ENCODE assay signal across 18 cellular contexts in genomic region chr19:17006579-17006978, GRCh38. TPM values are rescaled to one million over a fixed set of nuclear protein-coding genes. Genes with fewer than 3 reads are reported as not detected.
A peak's percentile ranks its signal among the peaks of the same experiment; 100 is the strongest.
DNase-seq lines count a peak whose midpoint lies in the region; ATAC-seq, FAIRE-seq and TF ChIP-seq lines count a peak whose summit lies in the region.
"Had no signal": no experiment of that assay in that cellular context is flagged by ENCODE, and none has a peak within 500 bp of the region (broad histone marks: within the 10 kb centered on the region; RNA-seq: fewer than 3 reads in every experiment).

No MANE protein-coding gene starts in this region.

- DNase-seq in HepG2 (ENCODE audit: low spot score) (no peak), right lobe of liver (no peak), neuronal stem cell (ENCODE audit: low spot score) (no peak), H4 (ENCODE audit: low spot score) (no peak), NCI-H2227 treated with DMSO at 0.1 percent for 48 hours (lab: John Stamatoyannopoulos, UW) (no peak), NCI-H146 (lab: John Stamatoyannopoulos, UW) (no peak)
- no peak for DNase-seq in central memory CD8-positive, alpha-beta T cell (ENCODE audit: low spot score in 2 of 2)
- DNase-seq: 8988T; C1 segment of cervical spinal cord; Caco-2; CD8-positive, alpha-beta T cell; DMS153; DND-41; GOT3; H7; HCEC 1CT had no signal

- peaks cover 6% of the 10 kb centered on the region for H3K36me3 Mint-ChIP-seq in central memory CD8-positive, alpha-beta T cell (ENCODE audit: insufficient read depth)
- H3K36me3 Mint-ChIP-seq: CD8-positive, alpha-beta T cell had no signal

- intact Hi-C loops in HepG2 (cut with micrococcal nuclease; ENCODE audit: unreplicated experiment): no loop called here
- intact Hi-C loops in right lobe of liver (cut with DNase I): no loop called here

- H3K9me3 ChIP-seq in HepG2 (ENCODE audit: low read length): no peaks in the 10 kb centered on the region
- H3K9me3 ChIP-seq in right lobe of liver: no peaks in the 10 kb centered on the region
- no peaks in the 10 kb centered on the region for H3K9me3 ChIP-seq in neuronal stem cell (replicated peaks in 1 of 2; ENCODE audit: control insufficient read depth in 2 of 2, insufficient read depth in 1 of 2, low read depth in 1 of 2, low read length in 2 of 2)
- H3K9me3 ChIP-seq: Caco-2 had no signal

- no peak for TF ChIP-seq CTCF in HepG2 (CRISPR knock-in tag; IDR thresholded peaks at IDR 0.05)
- no peak for TF ChIP-seq CTCF in right lobe of liver (IDR thresholded peaks at IDR 0.05)

- no peak overlapping the region for H2BK12ac ChIP-seq in neuronal stem cell (ENCODE audit: low read length)

- no peak for FAIRE-seq in HepG2 (lab: Jason Lieb, UNC)
- FAIRE-seq: G401.6, GM12892 had no signal

- H3K27me3 ChIP-seq in HepG2 (ENCODE audit: control insufficient read depth in 1 of 2, insufficient read depth in 2 of 2, low read length in 2 of 2): peaks cover 4 to 8% of the 10 kb centered on the region in 2 experiments; a peak in 3 of 5 replicates
- H3K27me3 ChIP-seq in right lobe of liver: no peaks in the 10 kb centered on the region
- no peaks in the 10 kb centered on the region for H3K27me3 ChIP-seq in neuronal stem cell (ENCODE audit: control insufficient read depth in 3 of 3, insufficient read depth in 3 of 3, low read depth in 1 of 3, low read length in 3 of 3)

- no peak overlapping the region for H3K27ac ChIP-seq in HepG2 (ENCODE audit: extremely low read length, insufficient read depth, low read length)
- no peak overlapping the region for H3K27ac ChIP-seq in right lobe of liver
- H3K27ac ChIP-seq in neuronal stem cell (replicated peaks; ENCODE audit: low read length): no peak overlapping the region

- no peak overlapping the region for H2BK15ac ChIP-seq in neuronal stem cell (ENCODE audit: low read length)

- BruUV-seq in HepG2 (replicated peaks; lab: Mats Ljungman, UMichigan): no TSS peak

- POLR2A ChIA-PET in HepG2 (lab: Yijun Ruan, JAX): no interaction called here

- H3K79me1 ChIP-seq in neuronal stem cell (ENCODE audit: low read depth, low read length): peaks cover 2% of the 10 kb centered on the region

- TF ChIP-seq EP300 in HepG2 (IDR thresholded peaks at IDR 0.05; ENCODE audit: low read depth in 2 of 2, low read length in 2 of 2) (no peak), HepG2 (CRISPR knock-in tag; IDR thresholded peaks at IDR 0.05; ENCODE audit: borderline replicate concordance) (no peak)

- ATAC-seq in HepG2: no peak
- ATAC-seq in right lobe of liver: no peak
- ATAC-seq in central memory CD8-positive, alpha-beta T cell (replicated peaks; ENCODE audit: extremely low read depth, poor library complexity, severe bottlenecking): no peak
- ATAC-seq: CD8-positive, alpha-beta T cell had no signal

- H3K4me2 ChIP-seq in HepG2 (ENCODE audit: low read depth, low read length) (no peak overlapping the region), neuronal stem cell (ENCODE audit: insufficient read depth, low read length, poor library complexity, severe bottlenecking) (no peak overlapping the region)

- H3K4me1 Mint-ChIP-seq in central memory CD8-positive, alpha-beta T cell: peaks cover 11% of the 10 kb centered on the region

- in situ Hi-C loops in HepG2 (cut with HindIII; ENCODE audit: extremely low pct_ligation_motif_present, low pct_unique_long_range_greater_than_20kb): no loop called here

- H3K9me3 Mint-ChIP-seq in central memory CD8-positive, alpha-beta T cell: no peaks in the 10 kb centered on the region
- H3K9me3 Mint-ChIP-seq: CD8-positive, alpha-beta T cell had no signal

- TF ChIP-seq RAD21 in HepG2 (CRISPR knock-in tag; IDR thresholded peaks at IDR 0.05): no peak

- no peak overlapping the region for H4K91ac ChIP-seq in neuronal stem cell (ENCODE audit: low read depth, low read length, poor library complexity)

- no peak overlapping the region for H2BK120ac ChIP-seq in neuronal stem cell (ENCODE audit: low read depth, low read length)

- H3K23ac ChIP-seq in neuronal stem cell (ENCODE audit: low read depth, low read length, poor library complexity): peak overlapping the region; percentile 73

- no peak overlapping the region for H3K9ac ChIP-seq in HepG2 (ENCODE audit: insufficient read depth, low read depth, low read length)
- no peak overlapping the region for H3K9ac ChIP-seq in neuronal stem cell (ENCODE audit: low read depth, low read length, poor library complexity)

- no peak overlapping the region for H2AK5ac ChIP-seq in neuronal stem cell (ENCODE audit: low read depth, low read length)

- no peak overlapping the region for H2AFZ ChIP-seq in HepG2 (ENCODE audit: low read length)
- no peak overlapping the region for H2AFZ ChIP-seq in neuronal stem cell (ENCODE audit: low read length)

- no peaks in the 10 kb centered on the region for H4K20me1 ChIP-seq in HepG2 (ENCODE audit: insufficient read depth, low read length)

- no peak overlapping the region for H3K4me3 Mint-ChIP-seq in central memory CD8-positive, alpha-beta T cell
- H3K4me3 Mint-ChIP-seq: CD8-positive, alpha-beta T cell had no signal

- CTCF ChIA-PET in HepG2 (lab: Yijun Ruan, JAX; ENCODE audit: low intra/inter-chr PET ratio, low total read pairs): no interaction called here

- H3K4me3 ChIP-seq in HepG2 (replicated peaks in 1 of 3; ENCODE audit: insufficient read depth in 1 of 3, low read depth in 2 of 3, low read length in 3 of 3) (no peak overlapping the region), right lobe of liver (no peak overlapping the region), neuronal stem cell (ENCODE audit: low read length in 2 of 2) (peak overlapping the region in 1 of 2 donors; percentile 43)

- peaks cover 9% of the 10 kb centered on the region for H3K27me3 Mint-ChIP-seq in central memory CD8-positive, alpha-beta T cell

- H3K18ac ChIP-seq in neuronal stem cell (ENCODE audit: low read length): no peak overlapping the region

- H4K8ac ChIP-seq in neuronal stem cell (ENCODE audit: low read depth, low read length): no peak overlapping the region

- H3K36me3 ChIP-seq in HepG2 (replicated peaks in 1 of 2; ENCODE audit: control insufficient read depth in 1 of 2, insufficient read depth in 2 of 2, low read length in 2 of 2): no peaks in the 10 kb centered on the region
- no peaks in the 10 kb centered on the region for H3K36me3 ChIP-seq in right lobe of liver
- peaks cover 3 to 15% of the 10 kb centered on the region in 2 donors for H3K36me3 ChIP-seq in neuronal stem cell (replicated peaks in 1 of 2; ENCODE audit: control insufficient read depth in 2 of 2, insufficient read depth in 2 of 2, low read length in 2 of 2)

- peak overlapping the region; percentile 2 for H3K27ac Mint-ChIP-seq in central memory CD8-positive, alpha-beta T cell (ENCODE audit: low read depth)
- H3K27ac Mint-ChIP-seq: CD8-positive, alpha-beta T cell had no signal

- H3K4me1 ChIP-seq in HepG2 (ENCODE audit: insufficient read depth, low read length): peaks cover 13% of the 10 kb centered on the region
- no peaks in the 10 kb centered on the region for H3K4me1 ChIP-seq in right lobe of liver
- H3K4me1 ChIP-seq in neuronal stem cell (ENCODE audit: control insufficient read depth in 2 of 2, insufficient read depth in 1 of 2, low read depth in 1 of 2, low read length in 2 of 2): no peaks in the 10 kb centered on the region

- H3K79me2 ChIP-seq in HepG2 (ENCODE audit: insufficient read depth, low read length): no peaks in the 10 kb centered on the region

- H3K14ac ChIP-seq in neuronal stem cell (ENCODE audit: low read length): no peak overlapping the region

- no peak overlapping the region for H3K4ac ChIP-seq in neuronal stem cell (ENCODE audit: low read length)

- 6% methylated on average over 3 of the region's 3 CpGs for WGBS in HepG2 (ENCODE audit: low lambda C conversion rate)
- 65% methylated on average over 3 of the region's 3 CpGs for WGBS in right lobe of liver (ENCODE audit: insufficient coverage, low coverage, low lambda C conversion rate, missing lambda C conversion rate)
- no CpG with 5 or more reads among the region's 3 CpGs for WGBS in neuronal stem cell (ENCODE audit: extremely low coverage in 2 of 2, insufficient read length in 2 of 2, insufficient replicate concordance in 1 of 2), 2 donors

- TF ChIP-seq POLR2A in HepG2 (IDR thresholded peaks at IDR 0.05; ENCODE audit: insufficient read depth in 1 of 2, low read depth in 2 of 2, low read length in 2 of 2) (no peak), right lobe of liver (IDR thresholded peaks at IDR 0.05) (no peak)

- H2BK5ac ChIP-seq in neuronal stem cell (ENCODE audit: low read length): no peak overlapping the region

TF ChIP-seq in HepG2, 621 proteins besides CTCF, POLR2A, EP300 and RAD21:
- TF ChIP-seq ZNF430 (CRISPR knock-in tag; IDR thresholded peaks at IDR 0.05) (no peak), KDM2A (CRISPR knock-in tag; IDR thresholded peaks at IDR 0.05; ENCODE audit: borderline replicate concordance, low read depth) (no peak), ZMYM3 (CRISPR knock-in tag; IDR thresholded peaks at IDR 0.05) (0 out of 2 replicates have a peak, but pooled peaks have one; percentile 11)

RNA-seq across cellular contexts. Expression of gene CPAMD8, which starts 20.0 kb away (rescaled TPM):
- 0.28 and 0.29 TPM in 2 replicates for total RNA-seq in HepG2 (2016; rRNA removed; fragmentation: Illumina TruSeq; extraction: Trizol)
- not detected in 2 replicates for total RNA-seq in HepG2 (2016; cell fraction: cytosol; rRNA removed; fragmentation: Illumina TruSeq; extraction: Trizol; ENCODE audit: low read depth)
- total RNA-seq in HepG2 (2016; cell fraction: insoluble cytoplasmic fraction; rRNA removed; fragmentation: Illumina TruSeq; extraction: Trizol): 0.04 and 0.21 TPM in 2 replicates
- total RNA-seq in HepG2 (2016; cell fraction: membrane; rRNA removed; fragmentation: Illumina TruSeq; extraction: Trizol): not detected in 2 replicates
- 0.34 TPM in 2 replicates for total RNA-seq in HepG2 (2016; cell fraction: nucleus; rRNA removed; fragmentation: Illumina TruSeq; extraction: Trizol)
- 0.34 and 0.91 TPM in 2 replicates for polyA plus RNA-seq in HepG2 (2011; rRNA removed)
- polyA plus RNA-seq in HepG2 (2011; cell fraction: cytosol; rRNA removed): 0.21 and 0.35 TPM in 2 replicates
- polyA plus RNA-seq in HepG2 (2011; cell fraction: nucleus; rRNA removed): 1.6 and 2.5 TPM in 2 replicates
- 0.12 and 0.71 TPM in 2 replicates for polyA plus RNA-seq in HepG2 (2012)
- polyA plus RNA-seq in HepG2 (2016; cell fraction: cytosol; fragmentation: Illumina TruSeq; extraction: Trizol; ENCODE audit: low read depth): 0.09 TPM in 1 of 2 replicates, not detected in the other
- polyA plus RNA-seq in HepG2 (2016; cell fraction: insoluble cytoplasmic fraction; fragmentation: Illumina TruSeq; extraction: Trizol; ENCODE audit: low read depth): 0.07 TPM in 1 of 2 replicates, not detected in the other
- polyA plus RNA-seq in HepG2 (2016; cell fraction: membrane; fragmentation: Illumina TruSeq; extraction: Trizol; ENCODE audit: low read depth): 0.26 TPM in 1 of 2 replicates, not detected in the other
- 0.14 and 0.48 TPM in 2 replicates for polyA plus RNA-seq in HepG2 (2016; cell fraction: nucleus; fragmentation: Illumina TruSeq; extraction: Trizol; ENCODE audit: insufficient read depth, low read depth)
- 0.30 and 0.94 TPM in 2 replicates for polyA minus RNA-seq in HepG2 (2011; rRNA and poly(A)+ RNA removed; ENCODE audit: low replicate concordance)
- not detected in 2 replicates for polyA minus RNA-seq in HepG2 (2011; cell fraction: cytosol; rRNA and poly(A)+ RNA removed)
- polyA minus RNA-seq in HepG2 (2011; cell fraction: nucleus; rRNA and poly(A)+ RNA removed): 0.26 and 1.4 TPM in 2 replicates
- total RNA-seq in right lobe of liver: 1 to 10 TPM in 4 of 6 experiments, under 1 TPM in 2; 0.90 to 1.8 (median 1.2) TPM
- 21.3 TPM for polyA plus RNA-seq in neuronal stem cell (2013, experiment 1 of 2)
- polyA plus RNA-seq in neuronal stem cell (2013, experiment 2 of 2): 22.3 TPM
- not detected in 2 replicates for total RNA-seq in H4 (2014; rRNA removed; shearing (Covaris generic))
